ENCODE assay signal across 8 cellular contexts in genomic region chr5:147391781-147392180, GRCh38.
DNase-seq lines count a peak whose midpoint lies in the region; ATAC-seq and TF ChIP-seq lines count a peak whose summit lies in the region.

No MANE protein-coding gene starts in this region.

- ATAC-seq in GM19372 (IDR thresholded peaks at IDR 0.05; ENCODE audit: low read depth, unreplicated experiment) (peak; percentile 78), HG03175 (IDR thresholded peaks at IDR 0.05; ENCODE audit: unreplicated experiment) (peak; percentile 97), Panc1 (peak; percentile 80)

- H3K9me3 Mint-ChIP-seq in Calu3 (ENCODE audit: low read depth, unreplicated experiment), result no peaks in the 10 kb centered on the region

- H3K36me3 ChIP-seq in Panc1 (ENCODE audit: control insufficient read depth, insufficient read depth, low read length) (no peaks in the 10 kb centered on the region), fibroblast of lung (ENCODE audit: control insufficient read depth, insufficient read depth, low read length) (peaks cover 5% of the 10 kb centered on the region), parathyroid adenoma (ENCODE audit: control insufficient read depth, insufficient read depth, low read length) (no peaks in the 10 kb centered on the region), suprapubic skin (peaks cover 7% of the 10 kb centered on the region)

- BruUV-seq in Calu3 (replicated peaks; lab: Mats Ljungman, UMichigan), result no TSS peak
- BruUV-seq in Panc1 (replicated peaks; lab: Mats Ljungman, UMichigan), result no TSS peak

- H3K27me3 ChIP-seq in Panc1 (ENCODE audit: control insufficient read depth, insufficient read depth, low read length), result no peaks in the 10 kb centered on the region
- H3K27me3 ChIP-seq in fibroblast of lung (ENCODE audit: control insufficient read depth, insufficient read depth, low read length), result no peaks in the 10 kb centered on the region
- no peaks in the 10 kb centered on the region for H3K27me3 ChIP-seq in parathyroid adenoma (ENCODE audit: control insufficient read depth, insufficient read depth, low read length)
- H3K27me3 ChIP-seq in suprapubic skin, result no peaks in the 10 kb centered on the region

- H3K4me1 ChIP-seq in Panc1 (ENCODE audit: control insufficient read depth, insufficient read depth, low read length) (no peaks in the 10 kb centered on the region), fibroblast of lung (ENCODE audit: control insufficient read depth, extremely low read depth, insufficient read depth, low read length) (peaks cover 3% of the 10 kb centered on the region), parathyroid adenoma (no peaks in the 10 kb centered on the region), suprapubic skin (no peaks in the 10 kb centered on the region)

- TF ChIP-seq CTCF in Calu3 (IDR thresholded peaks at IDR 0.05; ENCODE audit: unreplicated experiment) (peak; percentile 64), Panc1 (IDR thresholded peaks at IDR 0.05) (peak; percentile 48; the same call in 1 of the 2 replicates), fibroblast of lung (conservative IDR thresholded peaks at IDR 0.05 in 1 of 2, IDR thresholded peaks at IDR 0.05 in 1 of 2; ENCODE audit: low read depth in 1 of 2, low read length in 2 of 2) (peak; percentile 55 to 75), parathyroid adenoma (IDR thresholded peaks at IDR 0.05) (peak; percentile 28), suprapubic skin (IDR thresholded peaks at IDR 0.05) (peak in 1 of 2 donors; percentile 48)

- H3K79me2 ChIP-seq in fibroblast of lung (ENCODE audit: control insufficient read depth, insufficient read depth, low read length) (no peaks in the 10 kb centered on the region), parathyroid adenoma (no peaks in the 10 kb centered on the region)

- POLR2A ChIA-PET in Panc1 (lab: Charles Lee), result no interaction called here

- H3K9me3 ChIP-seq in Panc1 (ENCODE audit: control insufficient read depth, insufficient read depth, low read depth, low read length), result no peaks in the 10 kb centered on the region
- H3K9me3 ChIP-seq in fibroblast of lung (ENCODE audit: control insufficient read depth, insufficient read depth, low read depth, low read length), result no peaks in the 10 kb centered on the region
- H3K9me3 ChIP-seq in parathyroid adenoma (ENCODE audit: control insufficient read depth, low read length), result no peaks in the 10 kb centered on the region
- no peaks in the 10 kb centered on the region for H3K9me3 ChIP-seq in suprapubic skin

- no peaks in the 10 kb centered on the region for H3K4me1 Mint-ChIP-seq in Calu3 (ENCODE audit: low read depth, unreplicated experiment)

- H3K9ac ChIP-seq in fibroblast of lung (ENCODE audit: insufficient read depth, low read length) (no peak overlapping the region), parathyroid adenoma (no peak overlapping the region)

- H3K4me3 Mint-ChIP-seq in Calu3 (ENCODE audit: low read depth, unreplicated experiment), result no peak overlapping the region

- no peak overlapping the region for H3K4me2 ChIP-seq in fibroblast of lung (ENCODE audit: extremely low read depth, insufficient read depth, low read length)
- H3K4me2 ChIP-seq in parathyroid adenoma (ENCODE audit: low read length), result no peak overlapping the region

- H3K27me3 Mint-ChIP-seq in Calu3 (ENCODE audit: unreplicated experiment), result no peaks in the 10 kb centered on the region

- peaks cover 10% of the 10 kb centered on the region for H3K36me3 Mint-ChIP-seq in Calu3 (ENCODE audit: insufficient read depth, unreplicated experiment)

- H3K4me3 ChIP-seq in Panc1 (ENCODE audit: low read depth in 2 of 2, low read length in 2 of 2), result no peak overlapping the region
- no peak overlapping the region for H3K4me3 ChIP-seq in fibroblast of lung (replicated peaks in 1 of 4; ENCODE audit: control extremely low read depth in 1 of 4, insufficient read depth in 1 of 4, low read depth in 3 of 4, low read length in 4 of 4)
- H3K4me3 ChIP-seq in parathyroid adenoma (ENCODE audit: low read depth, low read length), result no peak overlapping the region
- no peak overlapping the region for H3K4me3 ChIP-seq in suprapubic skin

- intact Hi-C loops in Calu3 (cut with micrococcal nuclease; ENCODE audit: unreplicated experiment) (loop anchor here (5.0 kb wide), 1 partner anchor 166 kb away; no protein-coding TSS in a partner anchor), Panc1 (cut with micrococcal nuclease; ENCODE audit: unreplicated experiment) (no loop called here)

- CTCF ChIA-PET in Calu3 (lab: Charles Lee) (interaction anchor here (1.0 to 1.7 kb wide), 3 partner anchors 9 to 187 kb away, joined by 3 to 5 read pairs (median 4); no protein-coding TSS in a partner anchor), Panc1 (lab: Charles Lee) (no interaction called here)

- 60% methylated on average over 5 of the region's 5 CpGs for WGBS in suprapubic skin

- H3K27ac ChIP-seq in Panc1 (ENCODE audit: low read length) (no peak overlapping the region), fibroblast of lung (ENCODE audit: insufficient read depth, low read length) (no peak overlapping the region), parathyroid adenoma (no peak overlapping the region), suprapubic skin (no peak overlapping the region)

- no peak overlapping the region for H3K27ac Mint-ChIP-seq in Calu3 (ENCODE audit: unreplicated experiment)

- in situ Hi-C loops in Panc1 (cut with HindIII; ENCODE audit: low pct_unique_long_range_greater_than_20kb, low sequenced_read_pairs), result no loop called here

- H4K20me1 ChIP-seq in fibroblast of lung (ENCODE audit: control insufficient read depth, extremely low read depth, insufficient read depth, low read length), result no peaks in the 10 kb centered on the region

- TF ChIP-seq EP300 in suprapubic skin (IDR thresholded peaks at IDR 0.05), result no peak

- peak; percentile 56 for DNase-seq in Calu3
- DNase-seq in Panc1 (ENCODE audit: low read depth, low spot score), result peak; percentile 33
- DNase-seq in fibroblast of lung (ENCODE audit: low read depth in 2 of 2), result peak; percentile 78 to 91
- DNase-seq in suprapubic skin (ENCODE audit: low spot score in 2 of 2), result no peak
- DNase-seq in cortex of kidney (lab: John Stamatoyannopoulos, UW), result no peak

- TF ChIP-seq POLR2A in suprapubic skin (IDR thresholded peaks at IDR 0.05), result no peak

- H2AFZ ChIP-seq in fibroblast of lung (ENCODE audit: low read length), result no peak overlapping the region
- no peak overlapping the region for H2AFZ ChIP-seq in parathyroid adenoma

Comparison
In these comparisons a context has a peak if more than half of its experiments do, and no peak if none do; other contexts are left out.
1. DNase-seq: peak in Calu3 (single experiment), Panc1 (single experiment) and fibroblast of lung (2 of 2); none in suprapubic skin (0 of 2) and cortex of kidney (single experiment).
2. Peak in every context shown above with its lines, with median percentiles within 50 percentile points of each other: ATAC-seq.